Comparison of ENCODE assay signal across 8 cellular contexts in genomic region chr2:32039447-32040219, GRCh38. TPM values are rescaled to one million over a fixed set of nuclear protein-coding genes. Genes with fewer than 3 reads are reported as not detected.
DNase-seq lines count a peak whose midpoint lies in the region; ATAC-seq and TF ChIP-seq lines count a peak whose summit lies in the region.

TSS of gene DPY30 (minus strand) at chr2:32039805. CDS start at chr2:32039456, 349 bp downstream.

- H3K27ac Mint-ChIP-seq in H9: peak within 1 kb of the TSS; percentile 98 to 99 (median 99)
- peak within 1 kb of the TSS; percentile 85 to 98 for H3K27ac Mint-ChIP-seq in natural killer cell treated with Interleukin-12 subunit alpha and Interleukin-12 subunit beta and Interleukin-15 and Interleukin-18, amount 100 ng/mL, for 72 hours

- H3K27ac ChIP-seq in H9 (ENCODE audit: insufficient read length, low read depth, low read length): peak within 1 kb of the TSS; percentile 72

- no peak within 1 kb of the TSS for H3T11ph ChIP-seq in H9 (ENCODE audit: low read length)

- peak within 1 kb of the TSS; percentile 41 for H4K8ac ChIP-seq in H9 (replicated peaks; ENCODE audit: insufficient read length, low read depth, low read length)

- H3K4me3 ChIP-seq in MG63 (peak within 1 kb of the TSS; percentile 60), fibroblast of pulmonary artery (replicated peaks; ENCODE audit: low read depth, low read length) (peak within 1 kb of the TSS; percentile 95)

- no peaks in the 10 kb centered on the region for H3K4me1 ChIP-seq in ES-I3 (ENCODE audit: insufficient read depth, low read length)
- no peaks in the 10 kb centered on the region for H3K4me1 ChIP-seq in H9 (ENCODE audit: insufficient read depth, low read length)

- peak; percentile 96 for DNase-seq in H9
- DNase-seq in MG63: peak; percentile 92
- peak; percentile 80 to 91 for DNase-seq in SHP77 (lab: John Stamatoyannopoulos, UW)
- DNase-seq in activated T-helper 9 cell treated with anti-CD3 and anti-CD28 coated beads, Interleukin-2, amount 50 U/mL, for 16 hours (ENCODE audit: low read depth): peak; percentile 84
- peak; percentile 95 for DNase-seq in fibroblast of pulmonary artery (ENCODE audit: low read depth)
- peak; percentile 92 for DNase-seq in natural killer cell treated with Interleukin-12 subunit alpha and Interleukin-12 subunit beta and Interleukin-15 and Interleukin-18, amount 100 ng/mL, for 72 hours (ENCODE audit: low spot score)
- DNase-seq in stimulated activated naive CD4-positive, alpha-beta T cell treated with Interleukin-2 at 50 U/mL for 16 hours (lab: John Stamatoyannopoulos, UW): peak; percentile 89

- H3K14ac ChIP-seq in H9 (ENCODE audit: insufficient read depth, low read length): peak within 1 kb of the TSS; percentile 95

- peaks cover 6% of the 10 kb centered on the region for H3K36me3 ChIP-seq in ES-I3 (ENCODE audit: insufficient read depth, low read length)
- peaks cover 4% of the 10 kb centered on the region; the same call in 1 of the 2 replicates for H3K36me3 ChIP-seq in MG63

- H3K36me3 Mint-ChIP-seq in H9 (ENCODE audit: insufficient read depth in 1 of 3, low read depth in 3 of 3): peaks cover 0 to 19% (median 18%) of the 10 kb centered on the region in 3 experiments; a peak in 5 of 7 replicates
- H3K36me3 Mint-ChIP-seq in natural killer cell treated with Interleukin-12 subunit alpha and Interleukin-12 subunit beta and Interleukin-15 and Interleukin-18, amount 100 ng/mL, for 72 hours: no peaks in the 10 kb centered on the region

- no peak within 1 kb of the TSS for H2BK20ac ChIP-seq in H9 (ENCODE audit: low read depth, low read length, poor library complexity, severe bottlenecking)

- peak within 1 kb of the TSS; percentile 34 for H4K5ac ChIP-seq in H9 (ENCODE audit: insufficient read length, low read depth, low read length)

- H3K9ac ChIP-seq in ES-I3 (ENCODE audit: low read depth, low read length) (peak within 1 kb of the TSS; percentile 69), H9 (ENCODE audit: extremely low read depth, insufficient read length, low read length) (peak within 1 kb of the TSS; percentile 95)

- peak within 1 kb of the TSS; percentile 18 for H3K23ac ChIP-seq in H9 (ENCODE audit: insufficient read length, low read depth, low read length)

- no peak within 1 kb of the TSS for H2AK5ac ChIP-seq in H9 (ENCODE audit: insufficient read length, low read length)

- H2BK12ac ChIP-seq in H9 (ENCODE audit: insufficient read length, low read depth, low read length): no peak within 1 kb of the TSS

- peaks cover 5% of the 10 kb centered on the region; the same call in 1 of the 2 replicates for H3K79me2 ChIP-seq in H9 (ENCODE audit: insufficient read depth, low read length)

- no peak within 1 kb of the TSS for H2BK15ac ChIP-seq in H9 (ENCODE audit: low read depth, low read length)

- peak within 1 kb of the TSS; percentile 70 for H2AFZ ChIP-seq in H9 (ENCODE audit: low read length)

- H3K9me3 ChIP-seq in ES-I3 (ENCODE audit: control insufficient read depth, insufficient read depth, low read length): no peaks in the 10 kb centered on the region
- no peaks in the 10 kb centered on the region for H3K9me3 ChIP-seq in H9 (ENCODE audit: control insufficient read depth, low read depth, low read length)
- H3K9me3 ChIP-seq in MG63: no peaks in the 10 kb centered on the region

- no CpG with 5 or more reads among the region's 43 CpGs for WGBS in H9 (ENCODE audit: extremely low coverage, insufficient read length, low lambda C conversion rate)

- H4K20me1 ChIP-seq in H9 (ENCODE audit: control insufficient read depth, insufficient read depth, insufficient read length): no peaks in the 10 kb centered on the region

- H3K27me3 ChIP-seq in H9 (ENCODE audit: insufficient read depth, low read length) (no peaks in the 10 kb centered on the region), MG63 (no peaks in the 10 kb centered on the region)

- peak within 1 kb of the TSS; percentile 92 to 99 for H3K4me3 Mint-ChIP-seq in H9
- peak within 1 kb of the TSS; percentile 95 for H3K4me3 Mint-ChIP-seq in natural killer cell treated with Interleukin-12 subunit alpha and Interleukin-12 subunit beta and Interleukin-15 and Interleukin-18, amount 100 ng/mL, for 72 hours

- no peak within 1 kb of the TSS for H4K91ac ChIP-seq in H9 (ENCODE audit: insufficient read length, low read depth, low read length)

- H3K23me2 ChIP-seq in H9 (ENCODE audit: insufficient read length, low read depth, low read length, poor library complexity, severe bottlenecking): peaks cover 4% of the 10 kb centered on the region

- peaks cover 3% of the 10 kb centered on the region for H3K79me1 ChIP-seq in H9 (ENCODE audit: insufficient read depth, low read depth, low read length, poor library complexity, severe bottlenecking)

- H3K27me3 Mint-ChIP-seq in H9 (ENCODE audit: low read depth): no peaks in the 10 kb centered on the region
- H3K27me3 Mint-ChIP-seq in natural killer cell treated with Interleukin-12 subunit alpha and Interleukin-12 subunit beta and Interleukin-15 and Interleukin-18, amount 100 ng/mL, for 72 hours: no peaks in the 10 kb centered on the region

- no peak within 1 kb of the TSS for H3K56ac ChIP-seq in H9 (ENCODE audit: insufficient read length, low read depth, low read length)

- no peak within 1 kb of the TSS for H2BK120ac ChIP-seq in H9 (ENCODE audit: low read depth, low read length, poor library complexity, severe bottlenecking)

- no peak within 1 kb of the TSS; the same call in 1 of the 2 replicates for H3K4ac ChIP-seq in H9 (ENCODE audit: low read depth, low read length)

- H2BK5ac ChIP-seq in H9 (ENCODE audit: insufficient read length, low read length): peak within 1 kb of the TSS; percentile 34

- H3K9me3 Mint-ChIP-seq in H9: no peaks in the 10 kb centered on the region
- no peaks in the 10 kb centered on the region for H3K9me3 Mint-ChIP-seq in natural killer cell treated with Interleukin-12 subunit alpha and Interleukin-12 subunit beta and Interleukin-15 and Interleukin-18, amount 100 ng/mL, for 72 hours

- ATAC-seq in natural killer cell treated with Interleukin-12 subunit alpha and Interleukin-12 subunit beta and Interleukin-15 and Interleukin-18, amount 100 ng/mL, for 72 hours: peak; percentile 96 to 98

- H3K18ac ChIP-seq in H9 (ENCODE audit: insufficient read length, low read depth, low read length): peak within 1 kb of the TSS; percentile 94

- H3K4me2 ChIP-seq in H9 (ENCODE audit: insufficient read depth, insufficient read length, low read length): peak within 1 kb of the TSS; percentile 98

- TF ChIP-seq CTCF in H9 (conservative IDR thresholded peaks at IDR 0.05): no peak
- TF ChIP-seq CTCF in fibroblast of pulmonary artery (IDR thresholded peaks at IDR 0.05; ENCODE audit: low read length, missing control alignments): no peak

- peaks cover 4 to 11% of the 10 kb centered on the region in 2 experiments for H3K4me1 Mint-ChIP-seq in H9
- peaks cover 14 to 20% of the 10 kb centered on the region in 2 donors for H3K4me1 Mint-ChIP-seq in natural killer cell treated with Interleukin-12 subunit alpha and Interleukin-12 subunit beta and Interleukin-15 and Interleukin-18, amount 100 ng/mL, for 72 hours (ENCODE audit: low read depth in 2 of 2)

RNA-seq across cellular contexts. Expression of gene DPY30, which starts in this region (rescaled TPM):
- total RNA-seq in H9 (2021): 148 and 149 TPM in 2 replicates
- 145 and 202 TPM in 2 replicates for total RNA-seq in MG63 (2014; rRNA removed; shearing (Covaris generic); ENCODE audit: low replicate concordance)
- 10 to 100 TPM; 40.4 to 58.8 TPM for total RNA-seq in natural killer cell treated with Interleukin-12 subunit alpha and Interleukin-12 subunit beta and Interleukin-15 and Interleukin-18, amount 100 ng/mL, for 72 hours

Comparison
In these comparisons a context has a peak if more than half of its experiments do, and no peak if none do; other contexts are left out.
1. Peak in every context shown above with its lines: DNase-seq, ATAC-seq, H3K4me3 ChIP-seq and H3K27ac ChIP-seq.